ENCODE assay signal across 13 cellular contexts in genomic region chr3:104916971-104917370, GRCh38.
"Had no signal": no experiment of that assay in that cellular context is flagged by ENCODE, and none has a peak within 500 bp of the region (broad histone marks: within the 10 kb centered on the region; RNA-seq: fewer than 3 reads in every experiment).

No MANE protein-coding gene starts in this region.

- H3K9me3 ChIP-seq: gastrocnemius medialis, transverse colon had no signal

- DNase-seq: activated T-cell treated with anti-CD3 and anti-CD28 coated beads, Interleukin-2, amount 50 U/mL, for 1 hour; amniotic stem cell; gastrocnemius medialis; midbrain; posterior cingulate gyrus; spleen; stimulated activated CD4-positive, alpha-beta T cell treated with anti-CD3 and anti-CD28 coated beads, Interleukin-2, amount 100 ng/mL, for 24 hours; stimulated activated naive B cell treated with anti-CD40 and anti-IgM and Interleukin-4, amounts not matched to agents 10 μg/mL and 1 μg/mL and 100 μg/mL, for 72 hours; SW 1271; transverse colon had no signal

- H3K27me3 ChIP-seq: breast epithelium, gastrocnemius medialis, right atrium auricular region, spleen, transverse colon had no signal

- ATAC-seq: activated CD4-positive, CD25-positive, alpha-beta regulatory T cell treated with anti-CD3 and anti-CD28 coated beads, Interleukin-2, amount 50 U/mL, for 24 hours; gastrocnemius medialis; stimulated activated naive B cell treated with anti-CD40 and anti-IgM and Interleukin-4, amounts not matched to agents 10 μg/mL and 1 μg/mL and 100 μg/mL, for 72 hours had no signal

- H3K36me3 ChIP-seq: breast epithelium, gastrocnemius medialis, right atrium auricular region, spleen, transverse colon had no signal

- H3K4me3 ChIP-seq: breast epithelium, gastrocnemius medialis, right atrium auricular region, spleen, transverse colon had no signal

- H3K4me1 ChIP-seq: breast epithelium, gastrocnemius medialis, right atrium auricular region, spleen, transverse colon had no signal

- H3K27ac ChIP-seq: breast epithelium, gastrocnemius medialis, right atrium auricular region, spleen, transverse colon had no signal
